Comparison of ENCODE assay signal across 13 cellular contexts in the genomic region with DNA sequence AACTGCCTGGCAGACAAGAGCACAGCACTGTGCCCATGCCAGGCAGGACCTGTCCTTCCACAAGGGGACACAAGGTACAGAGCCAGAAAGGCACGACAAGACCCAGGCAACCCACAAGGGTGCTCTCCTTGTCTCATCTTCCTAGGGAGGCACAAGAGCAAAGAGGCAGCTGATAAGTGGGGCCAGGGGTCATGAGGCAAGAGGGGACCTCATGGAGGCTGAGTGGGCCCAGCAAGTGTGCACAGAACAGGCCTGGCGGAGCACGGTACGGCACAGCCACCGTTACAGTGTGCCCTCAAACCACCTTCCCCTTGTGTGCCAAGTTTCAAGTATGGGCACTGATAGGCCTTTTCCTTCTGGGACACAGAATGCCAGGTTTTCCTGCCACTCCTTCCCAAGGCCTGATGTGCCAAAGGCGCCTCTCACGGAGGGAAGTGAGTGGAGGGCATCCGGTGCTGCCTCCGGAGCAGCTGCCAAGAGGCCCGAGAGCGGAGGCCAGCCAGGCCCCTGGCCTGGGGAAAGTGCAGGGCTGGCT.
DNase-seq lines count a peak whose midpoint lies in the region; ATAC-seq and TF ChIP-seq lines count a peak whose summit lies in the region.
"Had no signal": no experiment of that assay in that cellular context is flagged by ENCODE, and none has a peak within 500 bp of the region (broad histone marks: within the 10 kb centered on the region; RNA-seq: fewer than 3 reads in every experiment).

No MANE protein-coding gene starts in this region.

- peak overlapping the region; percentile 13 for H3K4ac ChIP-seq in neuronal stem cell (ENCODE audit: low read length)

- H3K23ac ChIP-seq in neuronal stem cell (ENCODE audit: low read depth, low read length, poor library complexity) = no peak overlapping the region

- H3K14ac ChIP-seq in neuronal stem cell (ENCODE audit: low read length) = no peak overlapping the region

- no peak overlapping the region for H4K91ac ChIP-seq in neuronal stem cell (ENCODE audit: low read depth, low read length, poor library complexity)

- no peak overlapping the region for H3K4me3 Mint-ChIP-seq in activated T-cell treated with anti-CD3 and anti-CD28 coated beads, Interleukin-2, amount 50 U/mL, for 24 hours
- H3K4me3 Mint-ChIP-seq in endothelial cell (ENCODE audit: unreplicated experiment) = no peak overlapping the region
- H3K4me3 Mint-ChIP-seq in activated naive CD8-positive, alpha-beta T cell treated with anti-CD3 and anti-CD28 coated beads for 36 hours = no peak overlapping the region
- H3K4me3 Mint-ChIP-seq: activated T-cell treated with anti-CD3 and anti-CD28 coated beads, Interleukin-2, amount 50 U/mL, for 4 hours; stimulated activated naive CD8-positive, alpha-beta T cell treated with anti-CD3 and anti-CD28 coated beads, Interleukin-15, Interleukin-2, amounts not matched to agents 100 ng/mL and 50 ng/mL, for 24 hours had no signal

- H3K36me3 ChIP-seq in neuronal stem cell (replicated peaks in 1 of 2; ENCODE audit: control insufficient read depth in 2 of 2, insufficient read depth in 2 of 2, low read length in 2 of 2) (peaks cover 6 to 59% of the 10 kb centered on the region in 2 donors), upper lobe of right lung (peaks cover 4% of the 10 kb centered on the region)

- H3K4me1 Mint-ChIP-seq in activated T-cell treated with anti-CD3 and anti-CD28 coated beads, Interleukin-2, amount 50 U/mL, for 24 hours (ENCODE audit: low read depth) = peaks cover 61% of the 10 kb centered on the region
- peaks cover 8% of the 10 kb centered on the region for H3K4me1 Mint-ChIP-seq in endothelial cell (ENCODE audit: unreplicated experiment)
- H3K4me1 Mint-ChIP-seq in activated naive CD8-positive, alpha-beta T cell treated with anti-CD3 and anti-CD28 coated beads for 36 hours = peaks cover 42% of the 10 kb centered on the region

- H3K4me1 ChIP-seq in neuronal stem cell (ENCODE audit: control insufficient read depth in 2 of 2, insufficient read depth in 1 of 2, low read depth in 1 of 2, low read length in 2 of 2) (peaks cover 9 to 38% of the 10 kb centered on the region in 2 donors), upper lobe of right lung (peaks cover 61% of the 10 kb centered on the region)

- no peak overlapping the region for H4K8ac ChIP-seq in neuronal stem cell (ENCODE audit: low read depth, low read length)

- peaks cover 20% of the 10 kb centered on the region for H3K79me1 ChIP-seq in neuronal stem cell (ENCODE audit: low read depth, low read length)

- peak; percentile 5 for ATAC-seq in upper lobe of right lung
- ATAC-seq: A549; activated T-cell treated with anti-CD3 and anti-CD28 coated beads, Interleukin-2, amount 50 U/mL, for 4 hours; foreskin keratinocyte; SK-N-SH treated with all-trans-retinoic acid at 6 μM for 48 hours had no signal

- H3K27ac ChIP-seq in neuronal stem cell (replicated peaks; ENCODE audit: low read length) (no peak overlapping the region), upper lobe of right lung (peak overlapping the region; percentile 44)
- H3K27ac ChIP-seq: A549, foreskin keratinocyte had no signal

- no peak overlapping the region for H3K4me2 ChIP-seq in neuronal stem cell (ENCODE audit: insufficient read depth, low read length, poor library complexity, severe bottlenecking)
- H3K4me2 ChIP-seq: A549 had no signal

- no peaks in the 10 kb centered on the region for H3K9me3 ChIP-seq in neuronal stem cell (replicated peaks in 1 of 2; ENCODE audit: control insufficient read depth in 2 of 2, insufficient read depth in 1 of 2, low read depth in 1 of 2, low read length in 2 of 2)
- no peaks in the 10 kb centered on the region for H3K9me3 ChIP-seq in upper lobe of right lung
- H3K9me3 ChIP-seq: A549 had no signal

- no peaks in the 10 kb centered on the region for H3K27me3 ChIP-seq in neuronal stem cell (ENCODE audit: control insufficient read depth in 3 of 3, insufficient read depth in 3 of 3, low read depth in 1 of 3, low read length in 3 of 3)
- no peaks in the 10 kb centered on the region for H3K27me3 ChIP-seq in upper lobe of right lung
- H3K27me3 ChIP-seq: foreskin keratinocyte had no signal

- H3K27ac Mint-ChIP-seq in activated T-cell treated with anti-CD3 and anti-CD28 coated beads, Interleukin-2, amount 50 U/mL, for 24 hours = peak overlapping the region; percentile 26
- peak overlapping the region; percentile 50 for H3K27ac Mint-ChIP-seq in endothelial cell (ENCODE audit: unreplicated experiment)
- H3K27ac Mint-ChIP-seq in activated naive CD8-positive, alpha-beta T cell treated with anti-CD3 and anti-CD28 coated beads for 36 hours = no peak overlapping the region
- H3K27ac Mint-ChIP-seq: stimulated activated naive CD8-positive, alpha-beta T cell treated with anti-CD3 and anti-CD28 coated beads, Interleukin-15, Interleukin-2, amounts not matched to agents 100 ng/mL and 50 ng/mL, for 24 hours had no signal

- no peak for TF ChIP-seq CTCF in endothelial cell (IDR thresholded peaks at IDR 0.05; ENCODE audit: unreplicated experiment)
- no peak for TF ChIP-seq CTCF in upper lobe of right lung (IDR thresholded peaks at IDR 0.05)

- H2AK5ac ChIP-seq in neuronal stem cell (ENCODE audit: low read depth, low read length) = peak overlapping the region; percentile 18

- no peak overlapping the region for H2BK12ac ChIP-seq in neuronal stem cell (ENCODE audit: low read length)

- no peaks in the 10 kb centered on the region for H3K9me3 Mint-ChIP-seq in activated T-cell treated with anti-CD3 and anti-CD28 coated beads, Interleukin-2, amount 50 U/mL, for 24 hours
- H3K9me3 Mint-ChIP-seq in endothelial cell (ENCODE audit: unreplicated experiment) = no peaks in the 10 kb centered on the region
- H3K9me3 Mint-ChIP-seq in activated naive CD8-positive, alpha-beta T cell treated with anti-CD3 and anti-CD28 coated beads for 36 hours = no peaks in the 10 kb centered on the region
- H3K9me3 Mint-ChIP-seq: activated T-cell treated with anti-CD3 and anti-CD28 coated beads, Interleukin-2, amount 50 U/mL, for 4 hours; stimulated activated naive CD8-positive, alpha-beta T cell treated with anti-CD3 and anti-CD28 coated beads, Interleukin-15, Interleukin-2, amounts not matched to agents 100 ng/mL and 50 ng/mL, for 24 hours had no signal

- no peak for DNase-seq in activated T-cell treated with anti-CD3 and anti-CD28 coated beads, Interleukin-2, amount 50 U/mL, for 24 hours
- DNase-seq in activated T-cell treated with anti-CD3 and anti-CD28 coated beads, Interleukin-2, amount 50 U/mL, for 48 hours = no peak
- DNase-seq in endothelial cell (ENCODE audit: low spot score) (no peak), neuronal stem cell (ENCODE audit: low spot score) (no peak), upper lobe of right lung (no peak), NCI-H748 treated with DMSO at 0.1 percent for 48 hours (lab: John Stamatoyannopoulos, UW) (no peak)
- DNase-seq in stimulated activated CD4-positive, alpha-beta T cell treated with anti-CD3 and anti-CD28 coated beads, Interleukin-2, amount 100 ng/mL, for 24 hours = no peak
- DNase-seq in activated naive CD8-positive, alpha-beta T cell treated with anti-CD3 and anti-CD28 coated beads for 36 hours = no peak
- DNase-seq: activated T-cell treated with anti-CD3 and anti-CD28 coated beads, Interleukin-2, amount 50 U/mL, for 4 hours; foreskin keratinocyte had no signal

- intact Hi-C loops in upper lobe of right lung (cut with DNase I) = no loop called here

- no CpG with 5 or more reads among the region's 11 CpGs for WGBS in neuronal stem cell (ENCODE audit: extremely low coverage in 2 of 2, insufficient read length in 2 of 2, insufficient replicate concordance in 1 of 2), 2 donors

- H2BK15ac ChIP-seq in neuronal stem cell (ENCODE audit: low read length) = no peak overlapping the region

- H3K18ac ChIP-seq in neuronal stem cell (ENCODE audit: low read length) = peak overlapping the region; percentile 6

- no peaks in the 10 kb centered on the region for H3K27me3 Mint-ChIP-seq in activated T-cell treated with anti-CD3 and anti-CD28 coated beads, Interleukin-2, amount 50 U/mL, for 24 hours
- peaks cover 9% of the 10 kb centered on the region for H3K27me3 Mint-ChIP-seq in endothelial cell (ENCODE audit: unreplicated experiment)
- H3K27me3 Mint-ChIP-seq in activated naive CD8-positive, alpha-beta T cell treated with anti-CD3 and anti-CD28 coated beads for 36 hours = no peaks in the 10 kb centered on the region
- H3K27me3 Mint-ChIP-seq: stimulated activated naive CD8-positive, alpha-beta T cell treated with anti-CD3 and anti-CD28 coated beads, Interleukin-15, Interleukin-2, amounts not matched to agents 100 ng/mL and 50 ng/mL, for 24 hours had no signal

- H3K9ac ChIP-seq in neuronal stem cell (ENCODE audit: low read depth, low read length, poor library complexity) = no peak overlapping the region

- H2BK5ac ChIP-seq in neuronal stem cell (ENCODE audit: low read length) = no peak overlapping the region

- peaks cover 12% of the 10 kb centered on the region for H3K36me3 Mint-ChIP-seq in activated T-cell treated with anti-CD3 and anti-CD28 coated beads, Interleukin-2, amount 50 U/mL, for 24 hours (ENCODE audit: low read depth)
- H3K36me3 Mint-ChIP-seq in endothelial cell (ENCODE audit: low read depth, unreplicated experiment) = peaks cover 7% of the 10 kb centered on the region
- no peaks in the 10 kb centered on the region for H3K36me3 Mint-ChIP-seq in activated naive CD8-positive, alpha-beta T cell treated with anti-CD3 and anti-CD28 coated beads for 36 hours

- no peak overlapping the region for H3K4me3 ChIP-seq in neuronal stem cell (ENCODE audit: low read length in 2 of 2)
- H3K4me3 ChIP-seq in upper lobe of right lung = no peak overlapping the region
- H3K4me3 ChIP-seq: A549 had no signal

- no peak overlapping the region for H2AFZ ChIP-seq in neuronal stem cell (ENCODE audit: low read length)

- H2BK120ac ChIP-seq in neuronal stem cell (ENCODE audit: low read depth, low read length) = no peak overlapping the region
